ENCODE assay signal across 9 cellular contexts in the genomic region with DNA sequence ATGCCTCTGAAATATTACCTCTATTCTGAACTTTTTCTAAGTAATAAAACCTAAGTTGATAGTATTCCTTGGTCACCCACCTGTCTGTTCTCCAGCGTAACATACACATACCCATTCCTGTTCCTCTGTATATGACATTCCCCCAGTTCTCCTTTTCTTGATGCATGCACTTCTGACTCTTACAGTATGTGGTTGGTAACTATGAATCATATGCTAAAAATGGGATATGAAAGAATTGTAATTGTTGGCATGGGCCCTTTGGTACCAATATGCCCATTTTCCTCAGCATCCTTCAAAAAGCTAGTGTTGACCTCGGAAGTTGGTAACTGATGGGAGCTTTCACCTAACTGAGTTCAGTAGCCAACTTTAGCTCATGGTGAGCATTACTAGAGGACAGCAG.
DNase-seq lines count a peak whose midpoint lies in the region; ATAC-seq and TF ChIP-seq lines count a peak whose summit lies in the region.
"Had no signal": no experiment of that assay in that cellular context is flagged by ENCODE, and none has a peak within 500 bp of the region (broad histone marks: within the 10 kb centered on the region; RNA-seq: fewer than 3 reads in every experiment).

No MANE protein-coding gene starts in this region.

- H3K27me3 ChIP-seq in ovary: no peaks in the 10 kb centered on the region

- H3K27ac ChIP-seq in ovary: no peak overlapping the region

- peaks cover 18% of the 10 kb centered on the region for H3K4me1 ChIP-seq in ovary (ENCODE audit: insufficient read depth)

- no peaks in the 10 kb centered on the region for H3K36me3 ChIP-seq in ovary

- TF ChIP-seq CTCF in ovary (IDR thresholded peaks at IDR 0.05): no peak

- H3K9me3 ChIP-seq in ovary: no peaks in the 10 kb centered on the region

- no peak for TF ChIP-seq POLR2A in ovary (IDR thresholded peaks at IDR 0.05)
- TF ChIP-seq POLR2A in erythroblast (IDR thresholded peaks at IDR 0.05; ENCODE audit: low read length): no peak

- no peak for ATAC-seq in effector memory CD8-positive, alpha-beta T cell (replicated peaks)

- H3K4me1 Mint-ChIP-seq in effector memory CD8-positive, alpha-beta T cell (ENCODE audit: low read depth in 2 of 2): peaks cover 43 to 50% of the 10 kb centered on the region in 2 donors

- no peaks in the 10 kb centered on the region for H3K9me3 Mint-ChIP-seq in effector memory CD8-positive, alpha-beta T cell

- intact Hi-C loops in ovary (cut with DNase I): loop anchor here in 1 of 4 donors (10.0 kb wide), 1 partner anchor 81 kb away; no protein-coding TSS in a partner anchor

- 70 to 80% (median 78%) methylated on average over 2 of the region's 2 CpGs for WGBS in ovary, 3 donors

- peaks cover 12% of the 10 kb centered on the region for H3K36me3 Mint-ChIP-seq in effector memory CD8-positive, alpha-beta T cell (ENCODE audit: insufficient read depth)

- TF ChIP-seq EP300 in ovary (IDR thresholded peaks at IDR 0.05): no peak

- peak; percentile 62 for DNase-seq in EH (ENCODE audit: low read depth)
- peak; percentile 79 for DNase-seq in NOMO-1 treated with DMSO at 0.1 percent for 48 hours (lab: John Stamatoyannopoulos, UW; ENCODE audit: unreplicated experiment)
- DNase-seq in effector memory CD8-positive, alpha-beta T cell: no peak
- no peak for DNase-seq in ovary
- no peak for DNase-seq in NCI-H1105 (lab: John Stamatoyannopoulos, UW)
- DNase-seq in NCI-H1417 treated with DMSO at 0.1 percent for 48 hours (lab: John Stamatoyannopoulos, UW): no peak
- DNase-seq in NCI-H146 treated with DMSO at 0.1 percent for 48 hours (lab: John Stamatoyannopoulos, UW; ENCODE audit: unreplicated experiment): no peak
- no peak for DNase-seq in erythroblast (lab: John Stamatoyannopoulos, UW)
- DNase-seq: NCI-H1048 had no signal

- peak overlapping the region; percentile 91 to 97 for H3K27ac Mint-ChIP-seq in effector memory CD8-positive, alpha-beta T cell

- peak overlapping the region; percentile 72 for H3K4me3 ChIP-seq in ovary

- H3K27me3 Mint-ChIP-seq in effector memory CD8-positive, alpha-beta T cell: no peaks in the 10 kb centered on the region

- peak overlapping the region in 1 of 2 donors; percentile 71 for H3K4me3 Mint-ChIP-seq in effector memory CD8-positive, alpha-beta T cell

Comparison
In these comparisons a context has a peak if more than half of its experiments do, and no peak if none do; other contexts are left out.
1. DNase-seq: peak in EH (single experiment) and NOMO-1 treated with DMSO at 0.1 percent for 48 hours (single experiment); none in effector memory CD8-positive, alpha-beta T cell (0 of 3), ovary (0 of 5), NCI-H1105 (single experiment), NCI-H1417 treated with DMSO at 0.1 percent for 48 hours (single experiment), NCI-H146 treated with DMSO at 0.1 percent for 48 hours (single experiment) and erythroblast (0 of 2).